11 cellular contexts compared by ENCODE assay signal in the genomic region with DNA sequence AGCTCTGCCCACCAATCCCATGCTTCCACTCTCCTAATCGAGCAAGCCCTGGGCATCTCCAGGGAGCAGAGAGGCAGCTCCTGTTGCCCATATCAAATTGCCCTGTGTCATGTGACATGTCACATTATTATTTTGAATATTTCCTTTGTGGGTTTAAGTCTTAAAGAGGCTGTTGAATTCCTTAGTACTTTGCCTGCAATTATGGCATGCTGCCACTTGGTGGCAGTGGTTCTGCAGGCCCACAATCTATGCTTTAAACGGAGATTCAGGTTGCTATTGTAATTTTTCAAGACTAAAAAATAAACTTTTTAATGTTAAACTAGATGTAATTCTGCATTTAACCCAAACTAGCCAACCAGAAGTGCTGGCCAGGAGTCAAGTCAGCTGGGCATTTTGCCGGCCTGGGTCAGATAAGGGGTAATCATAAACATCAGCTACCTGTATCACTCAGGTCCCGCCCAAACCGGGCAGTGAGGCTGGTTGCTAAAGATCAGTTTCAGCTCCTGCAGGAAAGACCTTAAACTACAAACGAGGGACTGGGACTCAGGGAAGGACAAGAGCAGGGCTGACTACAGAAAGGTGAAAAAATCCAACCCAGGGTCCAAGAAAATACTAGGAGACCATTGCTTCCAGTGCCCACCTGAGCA. TPM values are rescaled to one million over a fixed set of nuclear protein-coding genes. Genes with fewer than 3 reads are reported as not detected.
DNase-seq lines count a peak whose midpoint lies in the region; ATAC-seq and TF ChIP-seq lines count a peak whose summit lies in the region.
"Had no signal": no experiment of that assay in that cellular context is flagged by ENCODE, and none has a peak within 500 bp of the region (broad histone marks: within the 10 kb centered on the region; RNA-seq: fewer than 3 reads in every experiment).

No MANE protein-coding gene starts in this region.

- H3K4me3 ChIP-seq in GM06990 (replicated peaks; ENCODE audit: low read depth, low read length) (no peak overlapping the region), body of pancreas (no peak overlapping the region), spleen (no peak overlapping the region)

- H3K9me3 ChIP-seq in body of pancreas = no peaks in the 10 kb centered on the region
- peaks cover 0 to 20% (median 16%) of the 10 kb centered on the region in 8 donors for H3K9me3 ChIP-seq in spleen

- H3K36me3 Mint-ChIP-seq in nephron progenitor cell (ENCODE audit: low read depth) = no peaks in the 10 kb centered on the region

- H3K27ac ChIP-seq in body of pancreas (no peak overlapping the region), spleen (no peak overlapping the region)

- peak; percentile 31 for TF ChIP-seq CTCF in GM06990 (IDR thresholded peaks at IDR 0.05; ENCODE audit: insufficient read depth, low read length, poor library complexity, severe bottlenecking)
- TF ChIP-seq CTCF in body of pancreas (IDR thresholded peaks at IDR 0.05) = peak in 4 of 7 experiments; percentile 18 to 29 (median 24)
- TF ChIP-seq CTCF in nephron progenitor cell (IDR thresholded peaks at IDR 0.05) = peak; percentile 42
- no peak for TF ChIP-seq CTCF in spleen (IDR thresholded peaks at IDR 0.05 in 8 of 11, conservative IDR thresholded peaks at IDR 0.05 in 3 of 11)

- WGBS in body of pancreas, 2 donors = 71 to 75% methylated on average over 6 of the region's 6 CpGs
- WGBS in spleen, 5 donors = 88 to 94% (median 92%) methylated on average over 6 of the region's 6 CpGs

- TF ChIP-seq POLR2A in body of pancreas (IDR thresholded peaks at IDR 0.05) (no peak), spleen (IDR thresholded peaks at IDR 0.05) (no peak)

- peaks cover 20% of the 10 kb centered on the region for H3K9me3 Mint-ChIP-seq in nephron progenitor cell

- H3K27ac Mint-ChIP-seq in nephron progenitor cell = no peak overlapping the region
- H3K27ac Mint-ChIP-seq: effector memory CD8-positive, alpha-beta T cell; T-helper 1 cell treated with Interleukin-12 subunit alpha and Interleukin-12 subunit beta and Interleukin-4 antibody, amounts not matched to agents 30 μg/mL and 1 μg/mL, for 36 hours had no signal

- ATAC-seq in body of pancreas = no peak
- ATAC-seq: effector memory CD8-positive, alpha-beta T cell had no signal

- H3K4me1 ChIP-seq in body of pancreas = peaks cover under 1% of the 10 kb centered on the region
- H3K4me1 ChIP-seq in spleen = no peaks in the 10 kb centered on the region

- H3K27me3 Mint-ChIP-seq in nephron progenitor cell (ENCODE audit: low read depth, poor library complexity) = peaks cover 22% of the 10 kb centered on the region

- intact Hi-C loops in body of pancreas (cut with DNase I) (loop anchor here (10.0 kb wide), 1 partner anchor 542 kb away; no protein-coding TSS in a partner anchor), spleen (cut with DNase I; ENCODE audit: low total_unique reads) (no loop called here)

- H3K36me3 ChIP-seq in GM06990 (ENCODE audit: control insufficient read depth, insufficient read depth, low read length) (no peaks in the 10 kb centered on the region), body of pancreas (replicated peaks in 1 of 2; ENCODE audit: insufficient read depth in 1 of 2, low read depth in 2 of 2) (no peaks in the 10 kb centered on the region), spleen (no peaks in the 10 kb centered on the region)

- peaks cover 42% of the 10 kb centered on the region for H3K4me1 Mint-ChIP-seq in nephron progenitor cell

- no peak overlapping the region for H3K4me3 Mint-ChIP-seq in nephron progenitor cell
- H3K4me3 Mint-ChIP-seq: effector memory CD8-positive, alpha-beta T cell; T-helper 1 cell treated with Interleukin-12 subunit alpha and Interleukin-12 subunit beta and Interleukin-4 antibody, amounts not matched to agents 30 μg/mL and 1 μg/mL, for 36 hours had no signal

- DNase-seq in GM06990 (ENCODE audit: extremely low read depth, insufficient read length) (no peak), HT1080 (ENCODE audit: low read depth) (peak; percentile 17), body of pancreas (no peak), nephron progenitor cell (no peak), NCI-H1436 (lab: John Stamatoyannopoulos, UW) (no peak), GF-D8 (lab: John Stamatoyannopoulos, UW) (no peak), spleen (no peak)
- DNase-seq in activated CD4-positive, alpha-beta T cell treated with anti-CD3 and anti-CD28 coated beads, Interleukin-2, amount 50 U/mL, for 4 hours = no peak
- DNase-seq: effector memory CD8-positive, alpha-beta T cell; MV-4-11 had no signal

- H3K27me3 ChIP-seq in GM06990 (replicated peaks; ENCODE audit: control insufficient read depth, insufficient read depth, low read length) (peaks cover 2% of the 10 kb centered on the region), body of pancreas (no peaks in the 10 kb centered on the region), spleen (replicated peaks in 1 of 7) (peaks cover 0 to 82% (median 0%) of the 10 kb centered on the region in 7 donors)

RNA-seq across cellular contexts. Expression of a gene that starts 37.3 kb away (rescaled TPM):
- total RNA-seq in HT1080 (2014; rRNA removed; shearing (Covaris generic)) = 0.05 and 0.23 TPM in 2 replicates
- polyA plus RNA-seq in HT1080 (2015; cell fraction: cytosol; rRNA removed) = 0.05 TPM in 1 of 2 replicates, not detected in the other
- 0.17 and 0.31 TPM in 2 replicates for polyA plus RNA-seq in HT1080 (2015; cell fraction: nucleus; rRNA removed)
- total RNA-seq in body of pancreas (10 to 100 TPM; 17.1 to 22.1 TPM), spleen (1 to 10 TPM in 4 of 7 donors, under 1 TPM in 3; 0.23 to 1.6 (median 1.1) TPM)
- 1 to 10 TPM in 1 of 3 donors, under 1 TPM in 2; 0.29 to 1.5 (median 0.43) TPM for polyA plus RNA-seq in spleen

Comparison
In these comparisons a context has a peak if more than half of its experiments do, and no peak if none do; other contexts are left out.
1. CTCF ChIP-seq: peak in GM06990 (single experiment), body of pancreas (4 of 7) and nephron progenitor cell (single experiment); none in spleen (0 of 11).
2. RNA of a gene that starts 37.3 kb away (total RNA-seq): 17.1 to 22.1 TPM in body of pancreas; 0.23 to 1.6 TPM in spleen and 0.05 to 0.23 TPM in HT1080; every median in the first group is over 4 times any median in the second.